ENCODE assay signal across 3 cellular contexts in the genomic region with DNA sequence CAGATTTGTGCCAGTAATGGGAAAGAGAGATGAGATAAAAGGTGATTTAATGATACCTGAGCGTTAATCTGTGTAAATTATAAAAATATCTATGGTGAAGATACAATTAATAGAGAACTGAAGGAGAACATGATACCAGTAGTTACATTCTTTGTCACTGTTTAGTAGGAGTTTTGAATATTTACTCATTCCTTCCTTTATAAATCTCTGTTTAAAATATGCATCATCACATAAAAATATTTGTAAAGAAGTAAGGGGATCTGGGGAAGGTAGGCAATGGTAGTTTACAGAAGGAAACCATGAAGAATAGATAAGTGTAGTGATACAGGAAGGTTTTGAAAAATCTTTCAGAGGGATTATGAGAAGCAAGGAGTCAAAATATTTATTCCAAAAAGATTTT.
"Had no signal": no experiment of that assay in that cellular context is flagged by ENCODE, and none has a peak within 500 bp of the region (broad histone marks: within the 10 kb centered on the region; RNA-seq: fewer than 3 reads in every experiment).

No MANE protein-coding gene starts in this region.

- DNase-seq: H9, HCEC 1CT had no signal

- H3K4me2 ChIP-seq: GM23338 had no signal

- H2AFZ ChIP-seq: GM23338 had no signal

- ATAC-seq: GM23338 had no signal

- H3K4me3 ChIP-seq: GM23338 had no signal
